Comparison of ENCODE assay signal across 23 cellular contexts in the genomic region with DNA sequence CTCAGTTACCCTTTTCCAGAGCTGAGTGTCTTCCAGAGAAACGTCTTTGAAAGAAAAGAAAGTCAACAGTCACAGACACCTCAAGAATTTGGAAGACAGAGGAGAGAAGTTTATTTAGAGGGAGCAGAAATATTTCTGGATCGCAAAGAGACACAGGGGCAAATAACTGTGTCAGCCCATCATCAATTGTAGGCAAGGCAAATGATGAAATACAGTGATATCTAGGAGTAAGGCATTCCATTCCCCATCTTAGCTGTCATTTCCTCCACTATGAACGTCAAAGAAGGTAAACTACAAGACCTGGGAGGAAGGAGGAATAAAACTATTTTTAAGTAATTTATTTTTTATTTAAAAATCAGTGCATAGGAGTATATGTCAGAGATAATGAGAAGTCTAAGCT. TPM values are rescaled to one million over a fixed set of nuclear protein-coding genes. Genes with fewer than 3 reads are reported as not detected.
DNase-seq lines count a peak whose midpoint lies in the region; ATAC-seq, FAIRE-seq and TF ChIP-seq lines count a peak whose summit lies in the region.
"Had no signal": no experiment of that assay in that cellular context is flagged by ENCODE, and none has a peak within 500 bp of the region (broad histone marks: within the 10 kb centered on the region; RNA-seq: fewer than 3 reads in every experiment).

No MANE protein-coding gene starts in this region.

- H3K36me3 ChIP-seq in OCI-LY7 (ENCODE audit: insufficient read depth, low read length), result no peaks in the 10 kb centered on the region

- FAIRE-seq in A549 (lab: Jason Lieb, UNC), result no peak

- peak in 1 of 2 experiments; percentile 62; a peak in 4 of 6 replicates for ATAC-seq in A549
- ATAC-seq in GM21717 (IDR thresholded peaks at IDR 0.05; ENCODE audit: unreplicated experiment), result no peak

- H3K4me2 ChIP-seq in A549 (peak overlapping the region; percentile 21), OCI-LY7 (ENCODE audit: low read length) (no peak overlapping the region)

- POLR2A ChIA-PET in A549 (lab: Yijun Ruan, JAX), result no interaction called here
- POLR2A ChIA-PET in OCI-LY7 (lab: Charles Lee), result no interaction called here

- peak overlapping the region; percentile 52 for H3K27ac Mint-ChIP-seq in chondrocyte (ENCODE audit: unreplicated experiment)
- no peak overlapping the region for H3K27ac Mint-ChIP-seq in endothelial cell (ENCODE audit: unreplicated experiment)
- H3K27ac Mint-ChIP-seq: B cell, HFFc6 had no signal

- H3K27me3 Mint-ChIP-seq in chondrocyte (ENCODE audit: low read depth) (no peaks in the 10 kb centered on the region), endothelial cell (ENCODE audit: unreplicated experiment) (peaks cover 2% of the 10 kb centered on the region)
- H3K27me3 Mint-ChIP-seq: B cell had no signal

- TF ChIP-seq CTCF in A549 (IDR thresholded peaks at IDR 0.05) (no peak), chondrocyte (IDR thresholded peaks at IDR 0.05) (no peak), endothelial cell (IDR thresholded peaks at IDR 0.05; ENCODE audit: unreplicated experiment) (no peak), dorsolateral prefrontal cortex (IDR thresholded peaks at IDR 0.05 in 54 of 56, conservative IDR thresholded peaks at IDR 0.05 in 2 of 56; ENCODE audit: low read depth in 1 of 56, partially characterized antibody in 56 of 56) (no peak), OCI-LY7 (conservative IDR thresholded peaks at IDR 0.05; ENCODE audit: low read length) (no peak)

- H2AFZ ChIP-seq in OCI-LY7 (ENCODE audit: low read length), result no peak overlapping the region

- no peak for TF ChIP-seq POLR2A in A549 (IDR thresholded peaks at IDR 0.05; ENCODE audit: low read length)

- no peaks in the 10 kb centered on the region for H4K20me1 ChIP-seq in OCI-LY7 (ENCODE audit: insufficient read depth, low read length)

- no peak overlapping the region for H3K4me3 Mint-ChIP-seq in chondrocyte (ENCODE audit: unreplicated experiment)
- no peak overlapping the region for H3K4me3 Mint-ChIP-seq in endothelial cell (ENCODE audit: unreplicated experiment)
- H3K4me3 Mint-ChIP-seq: B cell, HFFc6 had no signal

- intact Hi-C loops in dorsolateral prefrontal cortex (cut with DNase I) (no loop called here), OCI-LY7 (cut with micrococcal nuclease; ENCODE audit: unreplicated experiment) (no loop called here)

- no peaks in the 10 kb centered on the region for H3K9me2 ChIP-seq in OCI-LY7 (ENCODE audit: insufficient read depth, low read length)

- H3K27ac ChIP-seq in A549 (peak overlapping the region; percentile 28 to 35; a peak in 1 of 6 replicates), dorsolateral prefrontal cortex (no peak overlapping the region), OCI-LY7 (ENCODE audit: low read depth, low read length, poor library complexity, severe bottlenecking) (no peak overlapping the region)
- H3K27ac ChIP-seq: 22Rv1 had no signal

- H3K9me3 ChIP-seq in A549 (no peaks in the 10 kb centered on the region), OCI-LY7 (ENCODE audit: low read length) (no peaks in the 10 kb centered on the region)

- peak in 1 of 2 experiments; percentile 19 for DNase-seq in A549 (ENCODE audit: low read depth in 1 of 2, low spot score in 1 of 2)
- DNase-seq in NCI-H226, result peak; percentile 80
- DNase-seq in chondrocyte (ENCODE audit: low spot score), result no peak
- DNase-seq in iris pigment epithelial cell (ENCODE audit: low read depth), result peak; percentile 54
- DNase-seq in endothelial cell (ENCODE audit: low spot score), result no peak
- DNase-seq in dorsolateral prefrontal cortex, result no peak
- no peak for DNase-seq in OCI-LY7 (ENCODE audit: low spot score)
- DNase-seq: COR-L47; H7; HFFc6; KBM-7; NCI-H1105 treated with DMSO at 0.1 percent for 48 hours; NCI-H1694; NCI-H2081 treated with DMSO at 0.1 percent for 48 hours; NCI-H510A; NCI-H748 treated with DMSO at 0.1 percent for 48 hours; NK-92 treated with Interleukin-12 subunit alpha and Interleukin-12 subunit beta, amount 100 ng/mL, for 24 hours; RPMI8226; SHP77 treated with DMSO at 0.1 percent for 48 hours had no signal

- no peaks in the 10 kb centered on the region for H3K79me2 ChIP-seq in OCI-LY7 (ENCODE audit: insufficient read depth, low read depth, low read length)

- TF ChIP-seq RAD21 in A549 (conservative IDR thresholded peaks at IDR 0.05 in 1 of 2, IDR thresholded peaks at IDR 0.05 in 1 of 2), result no peak

- no TSS peak for BruUV-seq in OCI-LY7 (replicated peaks; lab: Mats Ljungman, UMichigan)

- peaks cover 13% of the 10 kb centered on the region for H3K9me3 Mint-ChIP-seq in chondrocyte (ENCODE audit: low read depth)
- H3K9me3 Mint-ChIP-seq in endothelial cell (ENCODE audit: unreplicated experiment), result no peaks in the 10 kb centered on the region
- H3K9me3 Mint-ChIP-seq: HFFc6 had no signal

- 7% methylated on average over 3 of the region's 3 CpGs for WGBS in A549 (ENCODE audit: missing lambda C conversion rate)

- no peak for TF ChIP-seq EP300 in A549 (IDR thresholded peaks at IDR 0.05)

- H3K4me3 ChIP-seq in A549 (no peak overlapping the region), dorsolateral prefrontal cortex (no peak overlapping the region), OCI-LY7 (ENCODE audit: low read depth, low read length, poor library complexity, severe bottlenecking) (no peak overlapping the region)

- H3K27me3 ChIP-seq in dorsolateral prefrontal cortex, result peaks cover 0 to 45% (median 13%) of the 10 kb centered on the region in 45 donors

- H3K4me1 ChIP-seq in A549 (peaks cover 19% of the 10 kb centered on the region), OCI-LY7 (ENCODE audit: insufficient read depth, low read length, poor library complexity, severe bottlenecking) (no peaks in the 10 kb centered on the region)

- H3K4me1 Mint-ChIP-seq in chondrocyte (ENCODE audit: low read depth) (peaks cover 9% of the 10 kb centered on the region), endothelial cell (ENCODE audit: unreplicated experiment) (peaks cover 15% of the 10 kb centered on the region)
- H3K4me1 Mint-ChIP-seq: B cell had no signal

- CTCF ChIA-PET in A549 (lab: Yijun Ruan, JAX) (no interaction called here), OCI-LY7 (lab: Charles Lee; ENCODE audit: unreplicated experiment) (no interaction called here)

- H3K36me3 Mint-ChIP-seq in chondrocyte (ENCODE audit: low read depth) (no peaks in the 10 kb centered on the region), endothelial cell (ENCODE audit: low read depth, unreplicated experiment) (no peaks in the 10 kb centered on the region)

TF ChIP-seq in A549, 52 proteins besides CTCF, POLR2A, EP300 and RAD21:
- TF ChIP-seq HOXB5 (CRISPR knock-in tag; IDR thresholded peaks at IDR 0.05) (no peak), ZSCAN20 (CRISPR knock-in tag; IDR thresholded peaks at IDR 0.05) (no peak), ZC3H11A (IDR thresholded peaks at IDR 0.05) (no peak), RNF2 (IDR thresholded peaks at IDR 0.05; ENCODE audit: borderline replicate concordance, low read depth) (no peak), SREBF2 (IDR thresholded peaks at IDR 0.05) (no peak), JUNB (IDR thresholded peaks at IDR 0.05) (no peak)
- TF ChIP-seq, protein P1, sequence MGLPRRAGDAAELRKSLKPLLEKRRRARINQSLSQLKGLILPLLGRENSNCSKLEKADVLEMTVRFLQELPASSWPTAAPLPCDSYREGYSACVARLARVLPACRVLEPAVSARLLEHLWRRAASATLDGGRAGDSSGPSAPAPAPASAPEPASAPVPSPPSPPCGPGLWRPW (IDR thresholded peaks at IDR 0.05), result no peak
- TF ChIP-seq, protein P2, sequence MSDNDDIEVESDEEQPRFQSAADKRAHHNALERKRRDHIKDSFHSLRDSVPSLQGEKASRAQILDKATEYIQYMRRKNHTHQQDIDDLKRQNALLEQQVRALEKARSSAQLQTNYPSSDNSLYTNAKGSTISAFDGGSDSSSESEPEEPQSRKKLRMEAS (IDR thresholded peaks at IDR 0.05), result no peak

RNA-seq across cellular contexts. Expression of a gene that starts 2.0 kb away (rescaled TPM):
- polyA plus RNA-seq in A549 (2011; rRNA removed) (1.4 and 2.4 TPM in 2 replicates), A549 (2017; fragmentation: RNase III; extraction: RNeasy Plus Mini Kit Qiagen cat#74134 plus additional on column Dnase treatment) (0.07 TPM in 1 of 3 replicates, not detected in the others)
- 0.03 TPM in 2 replicates for polyA plus RNA-seq in A549 (2012; cell fraction: cytosol; rRNA removed)
- 0.04 TPM in 1 of 2 replicates, not detected in the other for polyA plus RNA-seq in A549 (2012; cell fraction: nucleus; rRNA removed)
- 1.7 and 3.9 TPM in 2 replicates for polyA minus RNA-seq in A549 (2011; rRNA and poly(A)+ RNA removed)
- total RNA-seq in chondrocyte (not detected in 3 replicates), endothelial cell (ENCODE audit: unreplicated experiment) (not detected), dorsolateral prefrontal cortex (under 1 TPM in 12 of 120 experiments, not detected in 108; 0.16 to 0.76 (median 0.36) TPM), OCI-LY7 (2022) (not detected in 2 replicates)
- total RNA-seq in OCI-LY7 (2014; rRNA removed; shearing (Covaris generic)), result 0.05 TPM in 1 of 2 replicates, not detected in the other
- total RNA-seq: B cell, H7, HFFc6 had no signal
- polyA plus RNA-seq: AG04450 had no signal

RNA-seq across cellular contexts. Expression of a gene that starts 52.0 kb away (rescaled TPM):
- polyA plus RNA-seq in A549 (2011; rRNA removed) (47.0 and 59.2 TPM in 2 replicates), A549 (2017; fragmentation: RNase III; extraction: RNeasy Plus Mini Kit Qiagen cat#74134 plus additional on column Dnase treatment) (32.9 to 36.0 TPM (median 33.2 TPM) in 3 replicates)
- polyA plus RNA-seq in A549 (2012; cell fraction: cytosol; rRNA removed), result 38.1 and 39.1 TPM in 2 replicates
- polyA plus RNA-seq in A549 (2012; cell fraction: nucleus; rRNA removed), result 45.8 and 46.6 TPM in 2 replicates
- 35.0 and 40.5 TPM in 2 replicates for polyA minus RNA-seq in A549 (2011; rRNA and poly(A)+ RNA removed)
- total RNA-seq in chondrocyte (11.5 to 13.5 TPM (median 11.8 TPM) in 3 replicates), endothelial cell (ENCODE audit: unreplicated experiment) (19.3 TPM), dorsolateral prefrontal cortex (10 to 100 TPM; 11.2 to 26.8 (median 16.5) TPM), OCI-LY7 (2022) (30.0 and 32.6 TPM in 2 replicates)
- 26.5 and 30.4 TPM in 2 replicates for total RNA-seq in OCI-LY7 (2014; rRNA removed; shearing (Covaris generic))

RNA-seq across cellular contexts. Expression of a gene that starts 56.6 kb away (rescaled TPM):
- 0.50 and 0.65 TPM in 2 replicates for polyA plus RNA-seq in A549 (2011; rRNA removed)
- polyA plus RNA-seq in A549 (2012; cell fraction: cytosol; rRNA removed), result 0.03 TPM in 2 replicates
- 0.02 and 0.06 TPM in 2 replicates for polyA plus RNA-seq in A549 (2012; cell fraction: nucleus; rRNA removed)
- 0.12 to 0.16 TPM (median 0.13 TPM) in 3 replicates for polyA plus RNA-seq in A549 (2017; fragmentation: RNase III; extraction: RNeasy Plus Mini Kit Qiagen cat#74134 plus additional on column Dnase treatment)
- polyA minus RNA-seq in A549 (2011; rRNA and poly(A)+ RNA removed), result 0.66 and 1.2 TPM in 2 replicates
- 0.15 TPM in 1 of 3 replicates, not detected in the others for total RNA-seq in chondrocyte
- total RNA-seq in endothelial cell (ENCODE audit: unreplicated experiment), result 0.18 TPM
- total RNA-seq in dorsolateral prefrontal cortex, result 1 to 10 TPM in 34 of 120 experiments, under 1 TPM in 85, not detected in 1; 0.16 to 2.0 (median 0.75) TPM
- total RNA-seq in OCI-LY7 (2014; rRNA removed; shearing (Covaris generic)), result 5.8 and 6.4 TPM in 2 replicates
- total RNA-seq in OCI-LY7 (2022), result 8.4 and 11.8 TPM in 2 replicates
- total RNA-seq: HFFc6 had no signal

Comparison
In these comparisons a context has a peak if more than half of its experiments do, and no peak if none do; other contexts are left out.
1. DNase-seq: peak in NCI-H226 (single experiment) and iris pigment epithelial cell (single experiment); none in chondrocyte (single experiment), endothelial cell (single experiment), dorsolateral prefrontal cortex (0 of 10) and OCI-LY7 (single experiment).
2. H3K27ac ChIP-seq: peak in A549 (2 of 2); none in dorsolateral prefrontal cortex (0 of 59) and OCI-LY7 (single experiment).